ENCODE assay signal across 25 cellular contexts in the genomic region with DNA sequence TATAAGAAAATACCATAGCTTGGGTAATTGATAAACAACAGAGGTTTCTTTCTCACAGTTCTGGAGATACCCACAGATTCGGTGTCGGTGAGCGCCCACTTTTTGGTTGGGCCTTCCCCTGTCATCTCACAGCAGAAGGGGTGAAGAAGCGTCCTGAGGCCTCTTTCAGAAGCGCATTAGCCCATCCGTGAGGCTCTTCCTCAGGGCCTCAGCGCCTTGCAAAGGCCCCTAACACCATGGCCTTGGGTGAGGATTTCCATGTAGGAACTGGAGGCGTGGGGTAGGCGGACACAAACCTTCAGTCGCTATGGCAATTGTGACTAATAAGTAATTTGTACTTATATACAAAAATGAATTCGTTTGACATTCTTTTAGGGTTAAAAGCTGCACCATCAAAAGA.
DNase-seq lines count a peak whose midpoint lies in the region; ATAC-seq and TF ChIP-seq lines count a peak whose summit lies in the region.
"Had no signal": no experiment of that assay in that cellular context is flagged by ENCODE, and none has a peak within 500 bp of the region (broad histone marks: within the 10 kb centered on the region; RNA-seq: fewer than 3 reads in every experiment).

No MANE protein-coding gene starts in this region.

- H3K27me3 Mint-ChIP-seq in glutamatergic neuron (ENCODE audit: unreplicated experiment), result peaks cover 11% of the 10 kb centered on the region
- H3K27me3 Mint-ChIP-seq: B cell had no signal

- TF ChIP-seq CTCF in heart right ventricle (IDR thresholded peaks at IDR 0.05), result no peak
- no peak for TF ChIP-seq CTCF in glutamatergic neuron (IDR thresholded peaks at IDR 0.05; ENCODE audit: partially characterized antibody, unreplicated experiment)

- ATAC-seq in left ventricle myocardium superior, result no peak
- no peak for ATAC-seq in heart right ventricle
- no peak for ATAC-seq in sciatic nerve
- no peak for ATAC-seq in GM19463 (IDR thresholded peaks at IDR 0.05; ENCODE audit: unreplicated experiment)
- no peak for ATAC-seq in HG03469 (IDR thresholded peaks at IDR 0.05; ENCODE audit: unreplicated experiment)
- ATAC-seq: CD8-positive, alpha-beta T cell had no signal

- H3K4me1 Mint-ChIP-seq in glutamatergic neuron (ENCODE audit: low read depth, unreplicated experiment), result peaks cover 5% of the 10 kb centered on the region
- H3K4me1 Mint-ChIP-seq: B cell had no signal

- no peaks in the 10 kb centered on the region for H3K36me3 ChIP-seq in heart right ventricle

- H3K36me3 Mint-ChIP-seq in glutamatergic neuron (ENCODE audit: unreplicated experiment), result peaks cover 15% of the 10 kb centered on the region
- H3K36me3 Mint-ChIP-seq: CD8-positive, alpha-beta T cell had no signal

- H3K27ac Mint-ChIP-seq in glutamatergic neuron (ENCODE audit: unreplicated experiment), result no peak overlapping the region
- H3K27ac Mint-ChIP-seq: B cell; CD8-positive, alpha-beta T cell had no signal

- 86 to 88% methylated on average over 11 of the region's 11 CpGs for WGBS in heart right ventricle, 2 donors

- DNase-seq in left ventricle myocardium superior (peak; percentile 6), heart right ventricle (no peak), glutamatergic neuron (peak; percentile 10), sciatic nerve (ENCODE audit: low spot score) (peak; percentile 1), SIG-M5 (lab: John Stamatoyannopoulos, UW) (no peak)
- DNase-seq: CD8-positive, alpha-beta T cell; DMS 273 treated with DMSO at 0.1 percent for 48 hours; DMS79; GF-D8; GOT3; HCEC 1CT; IMR-90; KG1; MM.1S; NCI-H1417; NCI-H1694; NCI-H2081; NCI-H2227 treated with DMSO at 0.1 percent for 48 hours; NCI-H526 treated with DMSO at 0.1 percent for 48 hours; RPMI8226 had no signal

- no peaks in the 10 kb centered on the region for H3K4me1 ChIP-seq in heart right ventricle
- H3K4me1 ChIP-seq: Caco-2 had no signal

- no peak overlapping the region for H3K4me3 ChIP-seq in heart right ventricle

- peaks cover 15% of the 10 kb centered on the region for H3K9me3 Mint-ChIP-seq in glutamatergic neuron (ENCODE audit: unreplicated experiment)
- H3K9me3 Mint-ChIP-seq: CD8-positive, alpha-beta T cell had no signal

- H3K9me3 ChIP-seq in heart right ventricle, result no peaks in the 10 kb centered on the region
- H3K9me3 ChIP-seq: Caco-2 had no signal

- H3K27ac ChIP-seq in heart right ventricle, result no peak overlapping the region
- H3K27ac ChIP-seq: C4-2B had no signal

- H3K27me3 ChIP-seq in heart right ventricle, result peaks cover 0 to 11% (median 0%) of the 10 kb centered on the region in 7 donors

- intact Hi-C loops in left ventricle myocardium superior (cut with micrococcal nuclease) (no loop called here), heart right ventricle (cut with DNase I) (no loop called here), sciatic nerve (cut with DNase I) (no loop called here)

- no peak overlapping the region for H3K4me3 Mint-ChIP-seq in glutamatergic neuron (ENCODE audit: unreplicated experiment)
- H3K4me3 Mint-ChIP-seq: B cell; CD8-positive, alpha-beta T cell had no signal

Comparison
In these comparisons a context has a peak if more than half of its experiments do, and no peak if none do; other contexts are left out.
1. DNase-seq: peak in left ventricle myocardium superior (single experiment), glutamatergic neuron (single experiment) and sciatic nerve (single experiment); none in heart right ventricle (0 of 2) and SIG-M5 (single experiment).